Comparison of ENCODE assay signal across 11 cellular contexts in genomic region chr7:134845461-134845860, GRCh38.
DNase-seq lines count a peak whose midpoint lies in the region; ATAC-seq and TF ChIP-seq lines count a peak whose summit lies in the region.
"Had no signal": no experiment of that assay in that cellular context is flagged by ENCODE, and none has a peak within 500 bp of the region (broad histone marks: within the 10 kb centered on the region; RNA-seq: fewer than 3 reads in every experiment).

No MANE protein-coding gene starts in this region.

- H3K27me3 ChIP-seq in brain microvascular endothelial cell (replicated peaks), result no peaks in the 10 kb centered on the region
- H3K27me3 ChIP-seq in smooth muscle cell (ENCODE audit: low read depth), result no peaks in the 10 kb centered on the region
- no peaks in the 10 kb centered on the region for H3K27me3 ChIP-seq in psoas muscle (ENCODE audit: insufficient read depth in 3 of 3, low read length in 2 of 3)
- H3K27me3 ChIP-seq: upper lobe of left lung had no signal

- H3K27ac ChIP-seq in brain microvascular endothelial cell (no peak overlapping the region), smooth muscle cell (ENCODE audit: low read depth) (peak overlapping the region; percentile 98), psoas muscle (no peak overlapping the region)
- H3K27ac ChIP-seq: upper lobe of left lung had no signal

- H3K9me3 ChIP-seq in smooth muscle cell (replicated peaks; ENCODE audit: low read depth) (no peaks in the 10 kb centered on the region), psoas muscle (no peaks in the 10 kb centered on the region)
- H3K9me3 ChIP-seq: upper lobe of left lung had no signal

- peaks cover 18% of the 10 kb centered on the region for H3K4me1 Mint-ChIP-seq in activated T-cell treated with anti-CD3 and anti-CD28 coated beads, Interleukin-2, amount 50 U/mL, for 72 hours (ENCODE audit: low read depth)
- H3K4me1 Mint-ChIP-seq in activated T-cell treated with anti-CD3 and anti-CD28 coated beads, Interleukin-2, amount 50 U/mL, for 24 hours (ENCODE audit: low read depth), result peaks cover 9% of the 10 kb centered on the region

- H3K4me2 ChIP-seq in smooth muscle cell, result no peak overlapping the region

- peak; percentile 64 for TF ChIP-seq CTCF in brain microvascular endothelial cell (IDR thresholded peaks at IDR 0.05; ENCODE audit: low read depth, low read length, missing control alignments)
- peak; percentile 30 for TF ChIP-seq CTCF in smooth muscle cell (IDR thresholded peaks at IDR 0.05; ENCODE audit: borderline replicate concordance, insufficient read depth, poor library complexity, severe bottlenecking)
- no peak for TF ChIP-seq CTCF in psoas muscle (IDR thresholded peaks at IDR 0.05)

- peak; percentile 53 to 56 for ATAC-seq in activated T-cell treated with anti-CD3 and anti-CD28 coated beads, Interleukin-2, amount 50 U/mL, for 72 hours (replicated peaks in 1 of 2)
- ATAC-seq in HG02981 (IDR thresholded peaks at IDR 0.05; ENCODE audit: unreplicated experiment) (peak; percentile 53), psoas muscle (no peak)
- ATAC-seq: naive thymus-derived CD4-positive, alpha-beta T cell had no signal

- intact Hi-C loops in psoas muscle (cut with DNase I), result no loop called here

- H3K36me3 Mint-ChIP-seq in activated T-cell treated with anti-CD3 and anti-CD28 coated beads, Interleukin-2, amount 50 U/mL, for 72 hours (ENCODE audit: insufficient read depth in 2 of 2), result no peaks in the 10 kb centered on the region
- no peaks in the 10 kb centered on the region for H3K36me3 Mint-ChIP-seq in activated T-cell treated with anti-CD3 and anti-CD28 coated beads, Interleukin-2, amount 50 U/mL, for 24 hours (ENCODE audit: low read depth)

- WGBS in smooth muscle cell (ENCODE audit: low lambda C conversion rate), result 73% methylated on average over 3 of the region's 3 CpGs
- WGBS in psoas muscle, 3 donors, result 76 to 79% (median 78%) methylated on average over 3 of the region's 3 CpGs

- H4K20me1 ChIP-seq in smooth muscle cell (ENCODE audit: low read depth), result peaks cover 100% of the 10 kb centered on the region

- H3K36me3 ChIP-seq in brain microvascular endothelial cell (replicated peaks) (peaks cover 61% of the 10 kb centered on the region), smooth muscle cell (ENCODE audit: low read depth) (peaks cover 19% of the 10 kb centered on the region), psoas muscle (ENCODE audit: insufficient read depth in 1 of 2, low read depth in 1 of 2) (peaks cover 0 to 13% of the 10 kb centered on the region in 2 donors)

- no peak overlapping the region for H3K4me3 ChIP-seq in brain microvascular endothelial cell (ENCODE audit: low read depth, low read length)
- no peak overlapping the region for H3K4me3 ChIP-seq in smooth muscle cell
- H3K4me3 ChIP-seq in psoas muscle, result no peak overlapping the region
- H3K4me3 ChIP-seq: upper lobe of left lung had no signal

- H3K27me3 Mint-ChIP-seq in activated T-cell treated with anti-CD3 and anti-CD28 coated beads, Interleukin-2, amount 50 U/mL, for 72 hours (ENCODE audit: low read depth), result no peaks in the 10 kb centered on the region
- H3K27me3 Mint-ChIP-seq in activated T-cell treated with anti-CD3 and anti-CD28 coated beads, Interleukin-2, amount 50 U/mL, for 24 hours, result no peaks in the 10 kb centered on the region

- no peak overlapping the region for H3K9ac ChIP-seq in smooth muscle cell (ENCODE audit: low read depth)

- peak overlapping the region; percentile 22 for H3K27ac Mint-ChIP-seq in activated T-cell treated with anti-CD3 and anti-CD28 coated beads, Interleukin-2, amount 50 U/mL, for 72 hours
- no peak overlapping the region for H3K27ac Mint-ChIP-seq in activated T-cell treated with anti-CD3 and anti-CD28 coated beads, Interleukin-2, amount 50 U/mL, for 24 hours

- H3K4me1 ChIP-seq in smooth muscle cell (ENCODE audit: low read depth) (peaks cover 6% of the 10 kb centered on the region), psoas muscle (no peaks in the 10 kb centered on the region)

- H3F3A ChIP-seq in smooth muscle cell (ENCODE audit: low read depth), result peaks cover 65% of the 10 kb centered on the region

- in situ Hi-C loops in brain microvascular endothelial cell (cut with HindIII; ENCODE audit: low pct_ligation_motif_present, low sequenced_read_pairs), result no loop called here

- H3K4me3 Mint-ChIP-seq in activated T-cell treated with anti-CD3 and anti-CD28 coated beads, Interleukin-2, amount 50 U/mL, for 72 hours, result no peak overlapping the region
- H3K4me3 Mint-ChIP-seq in activated T-cell treated with anti-CD3 and anti-CD28 coated beads, Interleukin-2, amount 50 U/mL, for 24 hours, result no peak overlapping the region
- H3K4me3 Mint-ChIP-seq: naive thymus-derived CD4-positive, alpha-beta T cell had no signal

- H2AFZ ChIP-seq in smooth muscle cell (ENCODE audit: low read depth), result no peak overlapping the region

- no peaks in the 10 kb centered on the region for H3K9me3 Mint-ChIP-seq in activated T-cell treated with anti-CD3 and anti-CD28 coated beads, Interleukin-2, amount 50 U/mL, for 72 hours
- H3K9me3 Mint-ChIP-seq in activated T-cell treated with anti-CD3 and anti-CD28 coated beads, Interleukin-2, amount 50 U/mL, for 24 hours, result no peaks in the 10 kb centered on the region
- H3K9me3 Mint-ChIP-seq: naive thymus-derived CD4-positive, alpha-beta T cell had no signal

- peaks cover 98% of the 10 kb centered on the region for H3K79me2 ChIP-seq in smooth muscle cell (ENCODE audit: low read depth)

- no peak for DNase-seq in activated T-cell treated with anti-CD3 and anti-CD28 coated beads, Interleukin-2, amount 50 U/mL, for 72 hours
- DNase-seq in activated T-cell treated with anti-CD3 and anti-CD28 coated beads, Interleukin-2, amount 50 U/mL, for 24 hours, result no peak
- DNase-seq in brain microvascular endothelial cell, result no peak
- DNase-seq in smooth muscle cell (lab: John Stamatoyannopoulos, UW; ENCODE audit: unreplicated experiment), result no peak
- DNase-seq in mucosa of gallbladder (ENCODE audit: low spot score), result no peak
- DNase-seq in NCI-H524 treated with DMSO at 0.1 percent for 48 hours (lab: John Stamatoyannopoulos, UW), result no peak
- DNase-seq in psoas muscle, result no peak
- DNase-seq: NCI-H2029, upper lobe of left lung had no signal

Comparison
In these comparisons a context has a peak if more than half of its experiments do, and no peak if none do; other contexts are left out.
1. ATAC-seq: peak in activated T-cell treated with anti-CD3 and anti-CD28 coated beads, Interleukin-2, amount 50 U/mL, for 72 hours (2 of 2) and HG02981 (single experiment); none in psoas muscle (0 of 4).